In the genomic region with DNA sequence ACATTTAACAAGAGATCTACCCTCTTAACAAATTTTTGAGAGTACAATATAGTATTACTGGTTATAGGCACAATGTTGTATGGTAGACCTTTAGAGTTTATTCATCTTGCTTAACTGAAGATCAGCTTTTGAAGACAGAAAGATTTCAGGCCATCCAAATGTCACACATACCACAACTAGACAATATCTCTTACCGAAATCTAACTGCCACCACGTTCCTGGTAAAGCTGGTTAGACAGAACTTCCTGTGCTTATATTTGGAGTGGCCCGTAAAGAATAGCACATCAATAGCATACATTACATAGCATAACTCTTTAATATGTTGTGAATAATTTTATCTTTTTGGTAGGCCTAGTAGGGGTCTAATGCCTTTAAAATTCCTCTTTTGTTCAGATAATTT, we compare ENCODE assay signal across 28 cellular contexts. TPM values are rescaled to one million over a fixed set of nuclear protein-coding genes. Genes with fewer than 3 reads are reported as not detected.
DNase-seq lines count a peak whose midpoint lies in the region; ATAC-seq and TF ChIP-seq lines count a peak whose summit lies in the region.
"Had no signal": no experiment of that assay in that cellular context is flagged by ENCODE, and none has a peak within 500 bp of the region (broad histone marks: within the 10 kb centered on the region; RNA-seq: fewer than 3 reads in every experiment).

No MANE protein-coding gene starts in this region.

- H3K4me1 ChIP-seq in A673 (ENCODE audit: insufficient read depth, low read length, poor library complexity, severe bottlenecking), result no peaks in the 10 kb centered on the region
- H3K4me1 ChIP-seq in DND-41 (ENCODE audit: insufficient read depth, low read length), result peaks cover 37% of the 10 kb centered on the region
- H3K4me1 ChIP-seq: pancreas, right atrium auricular region, thyroid gland had no signal

- H3K36me3 ChIP-seq in A673 (ENCODE audit: insufficient read depth, low read length, poor library complexity, severe bottlenecking) (no peaks in the 10 kb centered on the region), DND-41 (ENCODE audit: insufficient read depth, low read length) (no peaks in the 10 kb centered on the region)
- H3K36me3 ChIP-seq: MG63, pancreas, right atrium auricular region, thyroid gland had no signal

- POLR2A ChIA-PET in A673 (lab: Charles Lee; ENCODE audit: low non-redundant PET), result no interaction called here

- CTCF ChIA-PET in A673 (lab: Charles Lee), result no interaction called here

- TF ChIP-seq CTCF in A673 (conservative IDR thresholded peaks at IDR 0.05; ENCODE audit: low read depth, low read length), result no peak
- no peak for TF ChIP-seq CTCF in DND-41 (IDR thresholded peaks at IDR 0.05; ENCODE audit: borderline replicate concordance, extremely low read depth, low read length, poor library complexity, severe bottlenecking)

- no peak overlapping the region for H3K27ac ChIP-seq in A673 (ENCODE audit: low read depth, low read length, poor library complexity, severe bottlenecking)
- peak overlapping the region; percentile 92 for H3K27ac ChIP-seq in DND-41 (ENCODE audit: low read length)
- H3K27ac ChIP-seq: GM23248, pancreas, right atrium auricular region, thyroid gland had no signal

- H3K4me1 Mint-ChIP-seq in T-helper 2 cell treated with Interferon-gamma antibody and Interleukin-4, amounts not matched to agents 5 μg/mL and 100 μg/mL, for 36 hours (ENCODE audit: low read depth), result peaks cover 34% of the 10 kb centered on the region
- peaks cover 12% of the 10 kb centered on the region for H3K4me1 Mint-ChIP-seq in activated naive CD8-positive, alpha-beta T cell treated with anti-CD3 and anti-CD28 coated beads, Interleukin-2, amount 50 U/mL, for 24 hours
- H3K4me1 Mint-ChIP-seq: central memory CD8-positive, alpha-beta T cell; nephron progenitor cell had no signal

- no peaks in the 10 kb centered on the region for H3K79me2 ChIP-seq in DND-41 (ENCODE audit: insufficient read depth, low read length)

- intact Hi-C loops in A673 (cut with micrococcal nuclease; ENCODE audit: unreplicated experiment), result no loop called here

- H3K27ac Mint-ChIP-seq in T-helper 2 cell treated with Interferon-gamma antibody and Interleukin-4, amounts not matched to agents 5 μg/mL and 100 μg/mL, for 36 hours, result peak overlapping the region; percentile 86
- H3K27ac Mint-ChIP-seq in activated naive CD8-positive, alpha-beta T cell treated with anti-CD3 and anti-CD28 coated beads, Interleukin-2, amount 50 U/mL, for 24 hours, result peak overlapping the region; percentile 49
- H3K27ac Mint-ChIP-seq: activated naive CD4-positive, alpha-beta T cell treated with anti-CD3 and anti-CD28 coated beads for 36 hours; CD4-positive, alpha-beta T cell; nephron progenitor cell had no signal

- no peak overlapping the region for H3K4me3 ChIP-seq in A673 (ENCODE audit: low read depth, low read length, poor library complexity, severe bottlenecking)
- H3K4me3 ChIP-seq in DND-41 (ENCODE audit: low read depth in 1 of 2, low read length in 2 of 2), result no peak overlapping the region
- H3K4me3 ChIP-seq: GM23248, MG63, pancreas, right atrium auricular region, thyroid gland had no signal

- no peaks in the 10 kb centered on the region for H3K9me3 ChIP-seq in A673 (ENCODE audit: low read depth, low read length, poor library complexity, severe bottlenecking)
- H3K9me3 ChIP-seq in DND-41 (ENCODE audit: insufficient read depth, low read length, severe bottlenecking), result no peaks in the 10 kb centered on the region
- H3K9me3 ChIP-seq: MG63, pancreas, right atrium auricular region, thyroid gland had no signal

- no peaks in the 10 kb centered on the region for H4K20me1 ChIP-seq in DND-41 (ENCODE audit: insufficient read depth, low read length)

- H3K4me3 Mint-ChIP-seq in T-helper 2 cell treated with Interferon-gamma antibody and Interleukin-4, amounts not matched to agents 5 μg/mL and 100 μg/mL, for 36 hours, result peak overlapping the region; percentile 72
- H3K4me3 Mint-ChIP-seq in activated naive CD8-positive, alpha-beta T cell treated with anti-CD3 and anti-CD28 coated beads, Interleukin-2, amount 50 U/mL, for 24 hours, result no peak overlapping the region
- H3K4me3 Mint-ChIP-seq: activated naive CD4-positive, alpha-beta T cell treated with anti-CD3 and anti-CD28 coated beads for 36 hours; CD4-positive, alpha-beta T cell; central memory CD8-positive, alpha-beta T cell; nephron progenitor cell had no signal

- no peaks in the 10 kb centered on the region for H3K27me3 ChIP-seq in A673 (replicated peaks; ENCODE audit: insufficient read depth, low read depth, low read length, poor library complexity)
- H3K27me3 ChIP-seq in DND-41 (ENCODE audit: insufficient read depth, low read length, poor library complexity), result no peaks in the 10 kb centered on the region
- H3K27me3 ChIP-seq: MG63, pancreas, right atrium auricular region, thyroid gland had no signal

- H2AFZ ChIP-seq in DND-41 (ENCODE audit: low read depth, low read length), result no peak overlapping the region; the same call in none of the 2 replicates
- H2AFZ ChIP-seq: GM23248 had no signal

- BruUV-seq in A673 (replicated peaks; lab: Mats Ljungman, UMichigan), result no TSS peak

- peak overlapping the region; percentile 29; the same call in 1 of the 2 replicates for H3K9ac ChIP-seq in DND-41 (ENCODE audit: low read depth, low read length)
- H3K9ac ChIP-seq: GM23248 had no signal

- H3K36me3 Mint-ChIP-seq in T-helper 2 cell treated with Interferon-gamma antibody and Interleukin-4, amounts not matched to agents 5 μg/mL and 100 μg/mL, for 36 hours (ENCODE audit: low read depth), result peaks cover 41% of the 10 kb centered on the region
- no peaks in the 10 kb centered on the region for H3K36me3 Mint-ChIP-seq in activated naive CD8-positive, alpha-beta T cell treated with anti-CD3 and anti-CD28 coated beads, Interleukin-2, amount 50 U/mL, for 24 hours (ENCODE audit: low read depth)

- peak; percentile 10 for DNase-seq in A673 (ENCODE audit: low spot score)
- DNase-seq in DND-41, result peak; percentile 52
- peak; percentile 27 for DNase-seq in T-helper 2 cell treated with Interferon-gamma antibody and Interleukin-4, amounts not matched to agents 5 μg/mL and 100 μg/mL, for 36 hours (ENCODE audit: low spot score)
- no peak for DNase-seq in activated naive CD8-positive, alpha-beta T cell treated with anti-CD3 and anti-CD28 coated beads, Interleukin-2, amount 50 U/mL, for 24 hours
- no peak for DNase-seq in HK-2 (ENCODE audit: unreplicated experiment)
- no peak for DNase-seq in amniotic stem cell (lab: John Stamatoyannopoulos, UW)
- DNase-seq in DMS53 (lab: John Stamatoyannopoulos, UW), result no peak
- DNase-seq: activated CD4-positive, alpha-beta T cell treated with anti-CD3 and anti-CD28 coated beads for 48 hours; activated naive CD4-positive, alpha-beta T cell treated with anti-CD3 and anti-CD28 coated beads for 36 hours; CD4-positive, alpha-beta T cell; dermis blood vessel endothelial cell; GDM1; GM23248; IMR-90; islet precursor cell; MG63; NCI-H1436 treated with DMSO at 0.1 percent for 48 hours; NCI-H2171; NCI-H524 treated with DMSO at 0.1 percent for 48 hours; nephron progenitor cell; pancreas; SHP77 treated with DMSO at 0.1 percent for 48 hours; stimulated activated CD4-positive, alpha-beta T cell treated with anti-CD3 and anti-CD28 coated beads, Interleukin-4, amount 100 ng/mL, for 24 hours; stimulated activated naive CD4-positive, alpha-beta T cell; thyroid gland had no signal

- H3K9me3 Mint-ChIP-seq in T-helper 2 cell treated with Interferon-gamma antibody and Interleukin-4, amounts not matched to agents 5 μg/mL and 100 μg/mL, for 36 hours, result no peaks in the 10 kb centered on the region
- H3K9me3 Mint-ChIP-seq in activated naive CD8-positive, alpha-beta T cell treated with anti-CD3 and anti-CD28 coated beads, Interleukin-2, amount 50 U/mL, for 24 hours, result no peaks in the 10 kb centered on the region
- H3K9me3 Mint-ChIP-seq: activated naive CD4-positive, alpha-beta T cell treated with anti-CD3 and anti-CD28 coated beads for 36 hours; CD4-positive, alpha-beta T cell; central memory CD8-positive, alpha-beta T cell had no signal

- peak; percentile 94 for ATAC-seq in DND-41 (ENCODE audit: insufficient read depth, low read depth)
- ATAC-seq in activated naive CD8-positive, alpha-beta T cell treated with anti-CD3 and anti-CD28 coated beads, Interleukin-2, amount 50 U/mL, for 24 hours, result peak; percentile 68
- ATAC-seq: Panc1, pancreas had no signal

- H3K27me3 Mint-ChIP-seq in T-helper 2 cell treated with Interferon-gamma antibody and Interleukin-4, amounts not matched to agents 5 μg/mL and 100 μg/mL, for 36 hours (ENCODE audit: low read depth), result no peaks in the 10 kb centered on the region
- no peaks in the 10 kb centered on the region for H3K27me3 Mint-ChIP-seq in activated naive CD8-positive, alpha-beta T cell treated with anti-CD3 and anti-CD28 coated beads, Interleukin-2, amount 50 U/mL, for 24 hours
- H3K27me3 Mint-ChIP-seq: CD4-positive, alpha-beta T cell; central memory CD8-positive, alpha-beta T cell had no signal

- 0 out of 2 replicates have a peak overlapping the region, but pooled peaks have one; percentile 18 for H3K4me2 ChIP-seq in DND-41 (ENCODE audit: insufficient read depth, low read length)

RNA-seq across cellular contexts. Expression of gene ARHGEF6, which starts 29.8 kb away (rescaled TPM):
- total RNA-seq in A673 (2021), result 11.4 and 16.3 TPM in 2 replicates

Comparison
In these comparisons a context has a peak if more than half of its experiments do, and no peak if none do; other contexts are left out.
1. DNase-seq: peak in A673 (single experiment), DND-41 (single experiment) and T-helper 2 cell treated with Interferon-gamma antibody and Interleukin-4, amounts not matched to agents 5 μg/mL and 100 μg/mL, for 36 hours (single experiment); none in activated naive CD8-positive, alpha-beta T cell treated with anti-CD3 and anti-CD28 coated beads, Interleukin-2, amount 50 U/mL, for 24 hours (single experiment), HK-2 (single experiment), amniotic stem cell (single experiment) and DMS53 (single experiment).